ENCODE assay signal across 24 cellular contexts in genomic region chr17:10631701-10632100, GRCh38.
"Had no signal": no experiment of that assay in that cellular context is flagged by ENCODE, and none has a peak within 500 bp of the region (broad histone marks: within the 10 kb centered on the region; RNA-seq: fewer than 3 reads in every experiment).

No MANE protein-coding gene starts in this region.

- H3K4me3 Mint-ChIP-seq: activated CD4-positive, alpha-beta memory T cell treated with anti-CD3 and anti-CD28 coated beads for 36 hours; activated CD4-positive, alpha-beta T cell treated with anti-CD3 and anti-CD28 coated beads for 36 hours; activated CD4-positive, alpha-beta T cell treated with anti-CD3 and anti-CD28 coated beads, Interleukin-2, amount 10 ng/mL, durations not matched to agents 24 days and 14 days; activated CD8-positive, alpha-beta memory T cell treated with anti-CD3 and anti-CD28 coated beads, Interleukin-2, amount 10 ng/mL, durations not matched to agents 7 days and 5 days; activated CD8-positive, alpha-beta T cell treated with anti-CD3 and anti-CD28 coated beads, Interleukin-2, amount 10 ng/mL, durations not matched to agents 7 days and 5 days; activated naive CD4-positive, alpha-beta T cell treated with anti-CD3 and anti-CD28 coated beads for 36 hours; activated naive CD4-positive, alpha-beta T cell treated with anti-CD3 and anti-CD28 coated beads, Interleukin-2, amount 50 U/mL, for 24 hours; activated naive CD8-positive, alpha-beta T cell treated with anti-CD3 and anti-CD28 coated beads for 36 hours; activated naive CD8-positive, alpha-beta T cell treated with anti-CD3 and anti-CD28 coated beads, Interleukin-2, amount 50 U/mL, for 24 hours; activated T-helper 1 cell treated with anti-CD3 and anti-CD28 coated beads, Interleukin-12 subunit alpha, Interleukin-12 subunit beta, Interleukin-2, Interleukin-4 antibody, amounts not matched to agents 30 ng/mL and 10 ng/mL and 1 ng/mL, durations not matched to agents 14 hours and 24 hours and 36 hours; effector memory CD8-positive, alpha-beta T cell; T-helper 17 cell had no signal

- H3K9me3 Mint-ChIP-seq: activated CD4-positive, alpha-beta memory T cell treated with anti-CD3 and anti-CD28 coated beads for 36 hours; activated CD4-positive, alpha-beta T cell treated with anti-CD3 and anti-CD28 coated beads, Interleukin-2, amount 10 ng/mL, durations not matched to agents 24 days and 14 days; activated naive CD4-positive, alpha-beta T cell treated with anti-CD3 and anti-CD28 coated beads for 36 hours; activated naive CD4-positive, alpha-beta T cell treated with anti-CD3 and anti-CD28 coated beads, Interleukin-2, amount 50 U/mL, for 24 hours; activated naive CD8-positive, alpha-beta T cell treated with anti-CD3 and anti-CD28 coated beads for 36 hours; activated naive CD8-positive, alpha-beta T cell treated with anti-CD3 and anti-CD28 coated beads, Interleukin-2, amount 50 U/mL, for 24 hours; activated T-helper 1 cell treated with anti-CD3 and anti-CD28 coated beads, Interleukin-12 subunit alpha, Interleukin-12 subunit beta, Interleukin-2, Interleukin-4 antibody, amounts not matched to agents 30 ng/mL and 10 ng/mL and 1 ng/mL, durations not matched to agents 14 hours and 24 hours and 36 hours; activated T-helper 2 cell treated with anti-CD3 and anti-CD28 coated beads, Interferon-gamma antibody, Interleukin-2, Interleukin-4, amounts not matched to agents 10 μg/mL and 5 μg/mL and 100 μg/mL, durations not matched to agents 14 hours and 24 hours and 36 hours; effector memory CD8-positive, alpha-beta T cell had no signal

- ATAC-seq: activated CD4-positive, alpha-beta T cell treated with anti-CD3 and anti-CD28 coated beads for 36 hours; activated CD8-positive, alpha-beta memory T cell treated with anti-CD3 and anti-CD28 coated beads, Interleukin-2, amount 10 ng/mL, durations not matched to agents 7 days and 5 days; activated CD8-positive, alpha-beta T cell treated with anti-CD3 and anti-CD28 coated beads, Interleukin-2, amount 10 ng/mL, durations not matched to agents 7 days and 5 days; activated naive CD8-positive, alpha-beta T cell treated with anti-CD3 and anti-CD28 coated beads, Interleukin-2, amount 50 U/mL, for 24 hours; body of pancreas; effector memory CD8-positive, alpha-beta T cell; gastrocnemius medialis; T-helper 17 cell had no signal

- FAIRE-seq: colon had no signal

- H3K27me3 ChIP-seq: adrenal gland, body of pancreas, esophagus muscularis mucosa, foreskin keratinocyte, gastrocnemius medialis had no signal

- H3K27me3 Mint-ChIP-seq: activated CD4-positive, alpha-beta memory T cell treated with anti-CD3 and anti-CD28 coated beads for 36 hours; activated CD4-positive, alpha-beta T cell treated with anti-CD3 and anti-CD28 coated beads for 36 hours; activated CD4-positive, alpha-beta T cell treated with anti-CD3 and anti-CD28 coated beads, Interleukin-2, amount 10 ng/mL, durations not matched to agents 24 days and 14 days; activated CD8-positive, alpha-beta memory T cell treated with anti-CD3 and anti-CD28 coated beads, Interleukin-2, amount 10 ng/mL, durations not matched to agents 7 days and 5 days; activated naive CD4-positive, alpha-beta T cell treated with anti-CD3 and anti-CD28 coated beads, Interleukin-2, amount 50 U/mL, for 24 hours; activated naive CD8-positive, alpha-beta T cell treated with anti-CD3 and anti-CD28 coated beads for 36 hours; activated naive CD8-positive, alpha-beta T cell treated with anti-CD3 and anti-CD28 coated beads, Interleukin-2, amount 50 U/mL, for 24 hours; effector memory CD8-positive, alpha-beta T cell; T-helper 17 cell had no signal

- H3K4me1 Mint-ChIP-seq: activated naive CD4-positive, alpha-beta T cell treated with anti-CD3 and anti-CD28 coated beads, Interleukin-2, amount 50 U/mL, for 24 hours; activated naive CD8-positive, alpha-beta T cell treated with anti-CD3 and anti-CD28 coated beads, Interleukin-2, amount 50 U/mL, for 24 hours had no signal

- H3K27ac ChIP-seq: adrenal gland, body of pancreas, esophagus muscularis mucosa, foreskin keratinocyte, gastrocnemius medialis had no signal

- H3K27ac Mint-ChIP-seq: activated CD4-positive, alpha-beta memory T cell treated with anti-CD3 and anti-CD28 coated beads for 36 hours; activated CD4-positive, alpha-beta T cell treated with anti-CD3 and anti-CD28 coated beads for 36 hours; activated CD4-positive, alpha-beta T cell treated with anti-CD3 and anti-CD28 coated beads, Interleukin-2, amount 10 ng/mL, durations not matched to agents 24 days and 14 days; activated CD8-positive, alpha-beta memory T cell treated with anti-CD3 and anti-CD28 coated beads, Interleukin-2, amount 10 ng/mL, durations not matched to agents 7 days and 5 days; activated CD8-positive, alpha-beta T cell treated with anti-CD3 and anti-CD28 coated beads, Interleukin-2, amount 10 ng/mL, durations not matched to agents 7 days and 5 days; activated naive CD4-positive, alpha-beta T cell treated with anti-CD3 and anti-CD28 coated beads for 36 hours; activated naive CD4-positive, alpha-beta T cell treated with anti-CD3 and anti-CD28 coated beads, Interleukin-2, amount 50 U/mL, for 24 hours; activated naive CD8-positive, alpha-beta T cell treated with anti-CD3 and anti-CD28 coated beads for 36 hours; activated naive CD8-positive, alpha-beta T cell treated with anti-CD3 and anti-CD28 coated beads, Interleukin-2, amount 50 U/mL, for 24 hours; activated T-helper 1 cell treated with anti-CD3 and anti-CD28 coated beads, Interleukin-12 subunit alpha, Interleukin-12 subunit beta, Interleukin-2, Interleukin-4 antibody, amounts not matched to agents 30 ng/mL and 10 ng/mL and 1 ng/mL, durations not matched to agents 14 hours and 24 hours and 36 hours; activated T-helper 2 cell treated with anti-CD3 and anti-CD28 coated beads, Interferon-gamma antibody, Interleukin-2, Interleukin-4, amounts not matched to agents 10 μg/mL and 5 μg/mL and 100 μg/mL, durations not matched to agents 14 hours and 24 hours and 36 hours; effector memory CD8-positive, alpha-beta T cell; T-helper 17 cell had no signal

- DNase-seq: activated CD4-positive, CD25-positive, alpha-beta regulatory T cell; aorta; cortex of kidney; effector CD4-positive, alpha-beta T cell; foreskin keratinocyte; gastrocnemius medialis; T-helper 1 cell had no signal

- H3K4me1 ChIP-seq: adrenal gland, body of pancreas, esophagus muscularis mucosa, foreskin keratinocyte, gastrocnemius medialis had no signal

- H3K4me3 ChIP-seq: adrenal gland, body of pancreas, esophagus muscularis mucosa, gastrocnemius medialis had no signal

- H3K36me3 ChIP-seq: adrenal gland had no signal

- H3K9me3 ChIP-seq: adrenal gland, body of pancreas, esophagus muscularis mucosa, gastrocnemius medialis had no signal
